Comparison of ENCODE assay signal across 35 cellular contexts in genomic region chr12:77002382-77002781, GRCh38.
DNase-seq lines count a peak whose midpoint lies in the region; ATAC-seq, FAIRE-seq and TF ChIP-seq lines count a peak whose summit lies in the region.
"Had no signal": no experiment of that assay in that cellular context is flagged by ENCODE, and none has a peak within 500 bp of the region (broad histone marks: within the 10 kb centered on the region; RNA-seq: fewer than 3 reads in every experiment).

No MANE protein-coding gene starts in this region.

- TF ChIP-seq EP300 in HepG2 (IDR thresholded peaks at IDR 0.05; ENCODE audit: low read depth in 2 of 2, low read length in 2 of 2): no peak
- TF ChIP-seq EP300 in HepG2 (CRISPR knock-in tag; IDR thresholded peaks at IDR 0.05; ENCODE audit: borderline replicate concordance): no peak
- no peak for TF ChIP-seq EP300 in H1 (IDR thresholded peaks at IDR 0.05; ENCODE audit: borderline replicate concordance in 1 of 2, low read depth in 2 of 2, low read length in 2 of 2)

- peaks cover 2% of the 10 kb centered on the region; the same call in 1 of the 2 replicates for H3K23me2 ChIP-seq in H1 (ENCODE audit: low read depth, low read length)

- DNase-seq in HepG2 (ENCODE audit: low spot score) (no peak), right lobe of liver (no peak), Caco-2 (no peak), DND-41 (no peak), H1 (ENCODE audit: low read depth in 1 of 2, low spot score in 2 of 2) (no peak), dedifferentiated amniotic fluid mesenchymal stem cell (ENCODE audit: extremely low spot score) (no peak), HUDEP-2 (lab: John Stamatoyannopoulos, UW; ENCODE audit: unreplicated experiment in 76 of 76) (no peak)
- DNase-seq: 8988T; ACHN; AML-193; BE2C; C1 segment of cervical spinal cord; Calu3; CD4-positive, alpha-beta memory T cell; CD4-positive, alpha-beta T cell; CD4-positive, CD25-positive, alpha-beta regulatory T cell; CD8-positive, alpha-beta memory T cell; CD8-positive, alpha-beta T cell; COR-L47; DMS 273 treated with DMSO at 0.1 percent for 48 hours; DMS153; DMS53; DMS79; DMS79 treated with DMSO at 0.1 percent for 48 hours; EL had no signal

- no peaks in the 10 kb centered on the region for H3K4me1 ChIP-seq in HepG2 (ENCODE audit: insufficient read depth, low read length)
- H3K4me1 ChIP-seq in right lobe of liver: no peaks in the 10 kb centered on the region
- no peaks in the 10 kb centered on the region for H3K4me1 ChIP-seq in Caco-2
- H3K4me1 ChIP-seq in DND-41 (ENCODE audit: insufficient read depth, low read length): peaks cover 20% of the 10 kb centered on the region
- no peaks in the 10 kb centered on the region for H3K4me1 ChIP-seq in H1 (replicated peaks in 1 of 4; ENCODE audit: control insufficient read depth in 3 of 4, insufficient read depth in 4 of 4, low read length in 3 of 4)
- H3K4me1 ChIP-seq: A549, BE2C, BLaER1 had no signal

- no peak for TF ChIP-seq CTCF in HepG2 (CRISPR knock-in tag; IDR thresholded peaks at IDR 0.05)
- TF ChIP-seq CTCF in right lobe of liver (IDR thresholded peaks at IDR 0.05): no peak
- TF ChIP-seq CTCF in Caco-2 (IDR thresholded peaks at IDR 0.05; ENCODE audit: insufficient read depth in 1 of 2, low read depth in 1 of 2, low read length in 1 of 2, severe bottlenecking in 1 of 2, unreplicated experiment in 1 of 2): no peak
- TF ChIP-seq CTCF in DND-41 (IDR thresholded peaks at IDR 0.05; ENCODE audit: borderline replicate concordance, extremely low read depth, low read length, poor library complexity, severe bottlenecking): no peak
- no peak for TF ChIP-seq CTCF in H1 (IDR thresholded peaks at IDR 0.05; ENCODE audit: control extremely low read depth in 1 of 3, insufficient read depth in 1 of 3, low read depth in 1 of 3, low read length in 3 of 3)

- no peaks in the 10 kb centered on the region for H3K36me3 Mint-ChIP-seq in Caco-2 (ENCODE audit: insufficient read depth, unreplicated experiment)
- H3K36me3 Mint-ChIP-seq: CD14-positive monocyte; CD4-positive, alpha-beta memory T cell; CD4-positive, CD25-positive, alpha-beta regulatory T cell; CD8-positive, alpha-beta memory T cell; CD8-positive, alpha-beta T cell had no signal

- H3K9me3 ChIP-seq in HepG2 (ENCODE audit: low read length): no peaks in the 10 kb centered on the region
- H3K9me3 ChIP-seq in right lobe of liver: no peaks in the 10 kb centered on the region
- no peaks in the 10 kb centered on the region for H3K9me3 ChIP-seq in Caco-2
- H3K9me3 ChIP-seq in DND-41 (ENCODE audit: insufficient read depth, low read length, severe bottlenecking): no peaks in the 10 kb centered on the region
- H3K9me3 ChIP-seq in H1 (ENCODE audit: insufficient read depth in 2 of 2, low read depth in 1 of 2, low read length in 1 of 2): no peaks in the 10 kb centered on the region
- H3K9me3 ChIP-seq: A549; BE2C; BLaER1; BLaER1 treated with 17β-estradiol and CSF1 and Interleukin-3, amounts not matched to agents 10 nM and 100 nM had no signal

- BruUV-seq in HepG2 (replicated peaks; lab: Mats Ljungman, UMichigan) (no TSS peak), Caco-2 (replicated peaks; lab: Mats Ljungman, UMichigan) (no TSS peak)

- H3K27ac ChIP-seq in HepG2 (ENCODE audit: extremely low read length, insufficient read depth, low read length): no peak overlapping the region
- no peak overlapping the region for H3K27ac ChIP-seq in right lobe of liver
- H3K27ac ChIP-seq in DND-41 (ENCODE audit: low read length): peak overlapping the region; percentile 29; the same call in 1 of the 2 replicates
- H3K27ac ChIP-seq in H1 (ENCODE audit: low read depth, low read length): no peak overlapping the region
- H3K27ac ChIP-seq: 22Rv1; A549; BLaER1; BLaER1 treated with 17β-estradiol and CSF1 and Interleukin-3, amounts not matched to agents 10 nM and 100 nM; C4-2B had no signal

- no peak overlapping the region for H2AK5ac ChIP-seq in H1 (ENCODE audit: low read depth, low read length)

- H3K9me3 Mint-ChIP-seq in Caco-2 (ENCODE audit: unreplicated experiment): no peaks in the 10 kb centered on the region
- H3K9me3 Mint-ChIP-seq: CD4-positive, alpha-beta T cell; CD8-positive, alpha-beta memory T cell; CD8-positive, alpha-beta T cell had no signal

- H3K4me1 Mint-ChIP-seq in Caco-2 (ENCODE audit: low read depth, unreplicated experiment): peaks cover 13% of the 10 kb centered on the region
- H3K4me1 Mint-ChIP-seq: B cell; CD14-positive monocyte; CD4-positive, alpha-beta memory T cell; CD4-positive, CD25-positive, alpha-beta regulatory T cell; CD8-positive, alpha-beta memory T cell had no signal

- no peaks in the 10 kb centered on the region for H3K27me3 ChIP-seq in HepG2 (ENCODE audit: control insufficient read depth in 1 of 2, insufficient read depth in 2 of 2, low read length in 2 of 2)
- H3K27me3 ChIP-seq in right lobe of liver: no peaks in the 10 kb centered on the region
- no peaks in the 10 kb centered on the region for H3K27me3 ChIP-seq in Caco-2 (replicated peaks; ENCODE audit: control insufficient read depth, insufficient read depth, low read length)
- peaks cover 3% of the 10 kb centered on the region for H3K27me3 ChIP-seq in DND-41 (ENCODE audit: insufficient read depth, low read length, poor library complexity)
- no peaks in the 10 kb centered on the region for H3K27me3 ChIP-seq in H1 (replicated peaks in 1 of 4; ENCODE audit: control insufficient read depth in 3 of 4, extremely low read depth in 1 of 4, insufficient read depth in 3 of 4, low read length in 3 of 4)
- H3K27me3 ChIP-seq: BE2C; BLaER1; BLaER1 treated with 17β-estradiol and CSF1 and Interleukin-3, amounts not matched to agents 10 nM and 100 nM had no signal

- no peak for ATAC-seq in HepG2
- ATAC-seq in right lobe of liver: no peak
- ATAC-seq in DND-41 (ENCODE audit: insufficient read depth, low read depth): no peak
- no peak for ATAC-seq in GM21825 (IDR thresholded peaks at IDR 0.05; ENCODE audit: unreplicated experiment)
- ATAC-seq: A549; CD8-positive, alpha-beta T cell had no signal

- H3K27me3 Mint-ChIP-seq in Caco-2 (ENCODE audit: insufficient read depth, unreplicated experiment): peaks cover 11% of the 10 kb centered on the region

- no peak overlapping the region for H3K4me3 ChIP-seq in HepG2 (replicated peaks in 1 of 3; ENCODE audit: insufficient read depth in 1 of 3, low read depth in 2 of 3, low read length in 3 of 3)
- no peak overlapping the region for H3K4me3 ChIP-seq in right lobe of liver
- no peak overlapping the region for H3K4me3 ChIP-seq in Caco-2 (ENCODE audit: low read depth, low read length)
- H3K4me3 ChIP-seq in DND-41 (ENCODE audit: low read depth in 1 of 2, low read length in 2 of 2): no peak overlapping the region
- H3K4me3 ChIP-seq in H1 (ENCODE audit: extremely low read depth in 1 of 4, insufficient read depth in 2 of 4, low read depth in 3 of 4, low read length in 4 of 4): no peak overlapping the region
- H3K4me3 ChIP-seq: A549; BLaER1; BLaER1 treated with 17β-estradiol and CSF1 and Interleukin-3, amounts not matched to agents 10 nM and 100 nM had no signal

- no peak overlapping the region for H3K23ac ChIP-seq in H1 (ENCODE audit: insufficient read length)

- TF ChIP-seq POLR2A in HepG2 (IDR thresholded peaks at IDR 0.05; ENCODE audit: insufficient read depth in 1 of 2, low read depth in 2 of 2, low read length in 2 of 2) (no peak), right lobe of liver (IDR thresholded peaks at IDR 0.05) (no peak), H1 (IDR thresholded peaks at IDR 0.05; ENCODE audit: control extremely low read depth in 1 of 2, low read depth in 2 of 2, low read length in 2 of 2) (no peak)

- no peak overlapping the region for H3K4ac ChIP-seq in H1 (replicated peaks; ENCODE audit: insufficient read length, low read depth, low read length)

- in situ Hi-C loops in HepG2 (cut with HindIII; ENCODE audit: extremely low pct_ligation_motif_present, low pct_unique_long_range_greater_than_20kb): no loop called here

- peak overlapping the region; percentile 20 for H3K4me3 Mint-ChIP-seq in Caco-2 (ENCODE audit: unreplicated experiment)
- H3K4me3 Mint-ChIP-seq: B cell; CD14-positive monocyte; CD4-positive, alpha-beta memory T cell; CD4-positive, alpha-beta T cell; CD4-positive, CD25-positive, alpha-beta regulatory T cell; CD8-positive, alpha-beta memory T cell; CD8-positive, alpha-beta T cell had no signal

- H2BK120ac ChIP-seq in H1 (replicated peaks; ENCODE audit: low read depth, low read length): no peak overlapping the region

- H2BK20ac ChIP-seq in H1 (ENCODE audit: low read length): no peak overlapping the region

- no peak overlapping the region for H4K8ac ChIP-seq in H1 (ENCODE audit: extremely low read depth, insufficient read depth, low read length)

- no peak overlapping the region for H3K27ac Mint-ChIP-seq in Caco-2 (ENCODE audit: unreplicated experiment)
- H3K27ac Mint-ChIP-seq: B cell; CD14-positive monocyte; CD4-positive, alpha-beta memory T cell; CD4-positive, alpha-beta T cell; CD4-positive, CD25-positive, alpha-beta regulatory T cell; CD8-positive, alpha-beta memory T cell; CD8-positive, alpha-beta T cell had no signal

- H3K14ac ChIP-seq in H1 (ENCODE audit: insufficient read length): no peak overlapping the region

- no peak overlapping the region for H4K5ac ChIP-seq in H1 (ENCODE audit: insufficient read length, low read depth, low read length)

- no peaks in the 10 kb centered on the region for H4K20me1 ChIP-seq in HepG2 (ENCODE audit: insufficient read depth, low read length)
- H4K20me1 ChIP-seq in DND-41 (ENCODE audit: insufficient read depth, low read length): no peaks in the 10 kb centered on the region
- H4K20me1 ChIP-seq in H1 (replicated peaks in 1 of 2; ENCODE audit: control insufficient read depth in 1 of 2, insufficient read depth in 2 of 2, low read length in 2 of 2): no peaks in the 10 kb centered on the region
- H4K20me1 ChIP-seq: BLaER1; BLaER1 treated with 17β-estradiol and CSF1 and Interleukin-3, amounts not matched to agents 10 nM and 100 nM had no signal

- WGBS in HepG2 (ENCODE audit: low lambda C conversion rate): 0% methylated on average over 3 of the region's 3 CpGs
- WGBS in right lobe of liver (ENCODE audit: insufficient coverage, low coverage, low lambda C conversion rate, missing lambda C conversion rate): 61% methylated on average over 3 of the region's 3 CpGs
- 96% methylated on average over 3 of the region's 3 CpGs; no CpG with 5 or more reads in 1 of the 2 experiments for WGBS in H1 (ENCODE audit: extremely low coverage in 1 of 2, insufficient coverage in 1 of 2, insufficient read length in 1 of 2, insufficient replicate concordance in 2 of 2, low coverage in 1 of 2, low lambda C conversion rate in 2 of 2, missing lambda C conversion rate in 1 of 2), 2 experiments

- H2BK5ac ChIP-seq in H1 (ENCODE audit: low read depth, low read length): no peak overlapping the region

- no peak overlapping the region for H3K56ac ChIP-seq in H1 (replicated peaks; ENCODE audit: insufficient read length, low read depth, low read length)

- CTCF ChIA-PET in HepG2 (lab: Yijun Ruan, JAX; ENCODE audit: low intra/inter-chr PET ratio, low total read pairs) (no interaction called here), Caco-2 (lab: Charles Lee) (no interaction called here), H1 (lab: Charles Lee; ENCODE audit: partially characterized antibody) (interaction anchor here (0.6 to 5.6 kb wide), 3 partner anchors 9 to 607 kb away, joined by 3 to 47 read pairs (median 3); no protein-coding TSS in a partner anchor)

- H2AFZ ChIP-seq in HepG2 (ENCODE audit: low read length): no peak overlapping the region
- no peak overlapping the region; the same call in 1 of the 2 replicates for H2AFZ ChIP-seq in DND-41 (ENCODE audit: low read depth, low read length)
- 0 out of 2 replicates have a peak overlapping the region, but pooled peaks have one; percentile 29 for H2AFZ ChIP-seq in H1 (ENCODE audit: low read length)

- no peaks in the 10 kb centered on the region for H3K79me1 ChIP-seq in H1 (ENCODE audit: low read depth, low read length)

- FAIRE-seq in HepG2 (lab: Jason Lieb, UNC) (no peak), H1 (lab: Jason Lieb, UNC) (no peak)
- FAIRE-seq: A204.1, A549, D721Med had no signal

- H3K4me2 ChIP-seq in HepG2 (ENCODE audit: low read depth, low read length) (no peak overlapping the region), DND-41 (ENCODE audit: insufficient read depth, low read length) (no peak overlapping the region), H1 (ENCODE audit: insufficient read depth in 1 of 2, low read depth in 2 of 2, low read length in 2 of 2) (no peak overlapping the region)
- H3K4me2 ChIP-seq: A549; BLaER1; BLaER1 treated with 17β-estradiol and CSF1 and Interleukin-3, amounts not matched to agents 10 nM and 100 nM had no signal

- H3K36me3 ChIP-seq in HepG2 (replicated peaks in 1 of 2; ENCODE audit: control insufficient read depth in 1 of 2, insufficient read depth in 2 of 2, low read length in 2 of 2) (no peaks in the 10 kb centered on the region), right lobe of liver (no peaks in the 10 kb centered on the region), Caco-2 (ENCODE audit: control insufficient read depth, insufficient read depth, low read length) (no peaks in the 10 kb centered on the region), DND-41 (ENCODE audit: insufficient read depth, low read length) (no peaks in the 10 kb centered on the region), H1 (ENCODE audit: control insufficient read depth in 2 of 4, insufficient read depth in 4 of 4, low read length in 3 of 4) (no peaks in the 10 kb centered on the region)
- H3K36me3 ChIP-seq: BE2C; BLaER1; BLaER1 treated with 17β-estradiol and CSF1 and Interleukin-3, amounts not matched to agents 10 nM and 100 nM had no signal

- POLR2A ChIA-PET in HepG2 (lab: Yijun Ruan, JAX) (no interaction called here), Caco-2 (lab: Charles Lee) (no interaction called here), H1 (lab: Charles Lee; ENCODE audit: partially characterized antibody) (no interaction called here)

- H2BK12ac ChIP-seq in H1 (ENCODE audit: low read depth, low read length): no peak overlapping the region

- TF ChIP-seq RAD21 in HepG2 (CRISPR knock-in tag; IDR thresholded peaks at IDR 0.05) (no peak), H1 (IDR thresholded peaks at IDR 0.05 in 1 of 2, conservative IDR thresholded peaks at IDR 0.05 in 1 of 2; ENCODE audit: low read depth in 2 of 2, low read length in 2 of 2) (no peak)

- no peaks in the 10 kb centered on the region for H3K79me2 ChIP-seq in HepG2 (ENCODE audit: insufficient read depth, low read length)
- H3K79me2 ChIP-seq in DND-41 (ENCODE audit: insufficient read depth, low read length): no peaks in the 10 kb centered on the region
- no peaks in the 10 kb centered on the region for H3K79me2 ChIP-seq in H1 (ENCODE audit: control insufficient read depth in 1 of 2, insufficient read depth in 2 of 2, low read length in 2 of 2)

- no peak overlapping the region for H3K18ac ChIP-seq in H1 (ENCODE audit: extremely low read depth, low read length)

- intact Hi-C loops in HepG2 (cut with micrococcal nuclease; ENCODE audit: unreplicated experiment) (no loop called here), right lobe of liver (cut with DNase I) (no loop called here), Caco-2 (cut with micrococcal nuclease; ENCODE audit: unreplicated experiment) (no loop called here)

- no peak overlapping the region for H4K91ac ChIP-seq in H1 (replicated peaks; ENCODE audit: insufficient read length, low read length)

- H3K9ac ChIP-seq in HepG2 (ENCODE audit: insufficient read depth, low read depth, low read length) (no peak overlapping the region), DND-41 (ENCODE audit: low read depth, low read length) (no peak overlapping the region), H1 (replicated peaks in 1 of 4; ENCODE audit: extremely low read depth in 1 of 4, low read depth in 3 of 4, low read length in 3 of 4) (no peak overlapping the region)
- H3K9ac ChIP-seq: BLaER1; BLaER1 treated with 17β-estradiol and CSF1 and Interleukin-3, amounts not matched to agents 10 nM and 100 nM had no signal

- no peak overlapping the region for H2BK15ac ChIP-seq in H1 (ENCODE audit: low read length)
